In the genomic region with DNA sequence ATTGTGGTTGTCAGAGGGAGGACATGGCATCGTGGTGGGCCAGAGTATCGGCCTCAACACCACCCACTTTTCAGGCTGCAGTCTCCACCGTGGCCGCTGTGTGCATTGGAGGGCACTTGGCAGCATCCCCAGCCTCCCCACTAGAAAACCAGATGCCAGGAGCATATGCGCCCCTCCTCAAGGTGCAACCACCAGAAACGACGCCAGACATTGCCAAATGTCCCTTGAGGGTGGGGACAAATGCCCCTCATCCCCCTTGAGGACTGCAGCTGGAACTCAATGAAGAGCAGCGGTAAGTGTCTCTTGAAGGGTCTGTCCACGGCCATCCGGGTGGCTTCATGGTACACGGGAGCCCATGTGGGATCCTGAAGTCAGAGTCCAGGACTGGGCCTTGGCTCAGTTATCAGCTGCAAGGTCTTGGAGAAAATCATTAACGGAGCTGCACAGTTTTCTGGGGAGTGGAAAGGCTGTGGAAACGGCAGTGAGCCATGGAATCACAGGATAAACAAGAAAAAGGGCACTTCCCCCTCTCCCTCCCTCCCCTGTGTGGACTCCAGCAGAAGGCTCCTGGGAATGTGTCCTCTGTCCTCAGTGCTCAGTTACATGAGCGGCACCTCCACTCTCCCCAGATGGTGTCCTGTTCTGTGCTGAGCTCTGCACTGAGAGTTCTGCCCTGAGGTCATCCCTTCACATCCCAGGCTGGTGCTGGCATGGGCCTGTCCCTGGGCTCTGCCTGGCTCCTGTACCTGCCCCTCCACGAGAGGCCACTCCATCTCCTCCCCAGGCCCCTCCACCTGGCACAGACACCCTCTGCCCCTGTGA, we compare ENCODE assay signal across 27 cellular contexts.
"Had no signal": no experiment of that assay in that cellular context is flagged by ENCODE, and none has a peak within 500 bp of the region (broad histone marks: within the 10 kb centered on the region; RNA-seq: fewer than 3 reads in every experiment).

No MANE protein-coding gene starts in this region.

- H3K27ac ChIP-seq: breast epithelium, colonic mucosa, esophagus squamous epithelium, gastrocnemius medialis, sigmoid colon, thoracic aorta, upper lobe of left lung had no signal

- H3K27me3 ChIP-seq: colonic mucosa, gastrocnemius medialis, sigmoid colon, upper lobe of left lung had no signal

- H3K36me3 Mint-ChIP-seq: activated CD4-positive, alpha-beta memory T cell treated with anti-CD3 and anti-CD28 coated beads for 36 hours; activated naive CD8-positive, alpha-beta T cell treated with anti-CD3 and anti-CD28 coated beads, Interleukin-2, amount 10 ng/mL, durations not matched to agents 7 days and 5 days; naive thymus-derived CD8-positive, alpha-beta T cell; stimulated activated naive B cell treated with anti-CD40 and anti-IgM and Interleukin-4, amounts not matched to agents 10 μg/mL and 1 μg/mL and 100 μg/mL, for 72 hours had no signal

- H3K9me3 ChIP-seq: breast epithelium, colonic mucosa, esophagus squamous epithelium, gastrocnemius medialis, sigmoid colon, thoracic aorta, upper lobe of left lung had no signal

- H3K4me3 Mint-ChIP-seq: activated CD4-positive, alpha-beta memory T cell treated with anti-CD3 and anti-CD28 coated beads for 36 hours; activated naive CD4-positive, alpha-beta T cell treated with anti-CD3 and anti-CD28 coated beads for 36 hours; activated naive CD8-positive, alpha-beta T cell treated with anti-CD3 and anti-CD28 coated beads, Interleukin-2, amount 10 ng/mL, durations not matched to agents 7 days and 5 days; endodermal cell; stimulated activated naive B cell treated with anti-CD40 and anti-IgM and Interleukin-4, amounts not matched to agents 10 μg/mL and 1 μg/mL and 100 μg/mL, for 72 hours; T-helper 17 cell had no signal

- H3K4me1 Mint-ChIP-seq: stimulated activated naive B cell treated with anti-CD40 and anti-IgM and Interleukin-4, amounts not matched to agents 10 μg/mL and 1 μg/mL and 100 μg/mL, for 72 hours had no signal

- DNase-seq: activated CD4-positive, alpha-beta memory T cell treated with anti-CD3 and anti-CD28 coated beads for 36 hours; activated CD4-positive, alpha-beta T cell treated with anti-CD3 and anti-CD28 coated beads for 48 hours; activated effector memory CD4-positive, alpha-beta T cell treated with Interleukin-2 at 50 U/mL for 16 hours; activated naive CD4-positive, alpha-beta T cell treated with anti-CD3 and anti-CD28 coated beads for 36 hours; activated naive CD8-positive, alpha-beta T cell treated with anti-CD3 and anti-CD28 coated beads, Interleukin-2, amount 10 ng/mL, durations not matched to agents 7 days and 5 days; activated T-cell treated with anti-CD3 and anti-CD28 coated beads, Interleukin-2, amount 50 U/mL, for 48 hours; amniotic stem cell; colonic mucosa; endodermal cell; esophagus squamous epithelium; gastrocnemius medialis; head of caudate nucleus; islet precursor cell; left colon; naive thymus-derived CD8-positive, alpha-beta T cell; retina; sigmoid colon; stimulated activated CD4-positive, alpha-beta T cell treated with anti-CD3 and anti-CD28 coated beads, Interleukin-2, amount 100 ng/mL, for 48 hours; stimulated activated CD8-positive, alpha-beta memory T cell treated with anti-CD3 and anti-CD28 coated beads, Interleukin-4, amount 100 ng/mL, for 48 hours; stimulated activated naive B cell treated with anti-CD40 and anti-IgM and Interleukin-4, amounts not matched to agents 10 μg/mL and 1 μg/mL and 100 μg/mL, for 72 hours; T-helper 17 cell had no signal

- H3K4me2 ChIP-seq: smooth muscle cell had no signal

- H3K36me3 ChIP-seq: breast epithelium, colonic mucosa, esophagus squamous epithelium, gastrocnemius medialis, sigmoid colon, thoracic aorta, upper lobe of left lung had no signal

- H3K9me3 Mint-ChIP-seq: activated CD4-positive, alpha-beta memory T cell treated with anti-CD3 and anti-CD28 coated beads for 36 hours; activated naive CD4-positive, alpha-beta T cell treated with anti-CD3 and anti-CD28 coated beads for 36 hours; activated naive CD8-positive, alpha-beta T cell treated with anti-CD3 and anti-CD28 coated beads, Interleukin-2, amount 10 ng/mL, durations not matched to agents 7 days and 5 days; endodermal cell; naive thymus-derived CD8-positive, alpha-beta T cell; stimulated activated naive B cell treated with anti-CD40 and anti-IgM and Interleukin-4, amounts not matched to agents 10 μg/mL and 1 μg/mL and 100 μg/mL, for 72 hours had no signal

- H3K4me3 ChIP-seq: breast epithelium, colonic mucosa, esophagus squamous epithelium, gastrocnemius medialis, lung, sigmoid colon, smooth muscle cell, thoracic aorta, upper lobe of left lung had no signal

- H3K27ac Mint-ChIP-seq: activated CD4-positive, alpha-beta memory T cell treated with anti-CD3 and anti-CD28 coated beads for 36 hours; activated naive CD4-positive, alpha-beta T cell treated with anti-CD3 and anti-CD28 coated beads for 36 hours; activated naive CD8-positive, alpha-beta T cell treated with anti-CD3 and anti-CD28 coated beads, Interleukin-2, amount 10 ng/mL, durations not matched to agents 7 days and 5 days; endodermal cell; progenitor cell of endocrine pancreas; stimulated activated naive B cell treated with anti-CD40 and anti-IgM and Interleukin-4, amounts not matched to agents 10 μg/mL and 1 μg/mL and 100 μg/mL, for 72 hours; T-helper 17 cell had no signal

- H3K4me1 ChIP-seq: breast epithelium, colonic mucosa, esophagus squamous epithelium, gastrocnemius medialis had no signal
